In the genomic region with DNA sequence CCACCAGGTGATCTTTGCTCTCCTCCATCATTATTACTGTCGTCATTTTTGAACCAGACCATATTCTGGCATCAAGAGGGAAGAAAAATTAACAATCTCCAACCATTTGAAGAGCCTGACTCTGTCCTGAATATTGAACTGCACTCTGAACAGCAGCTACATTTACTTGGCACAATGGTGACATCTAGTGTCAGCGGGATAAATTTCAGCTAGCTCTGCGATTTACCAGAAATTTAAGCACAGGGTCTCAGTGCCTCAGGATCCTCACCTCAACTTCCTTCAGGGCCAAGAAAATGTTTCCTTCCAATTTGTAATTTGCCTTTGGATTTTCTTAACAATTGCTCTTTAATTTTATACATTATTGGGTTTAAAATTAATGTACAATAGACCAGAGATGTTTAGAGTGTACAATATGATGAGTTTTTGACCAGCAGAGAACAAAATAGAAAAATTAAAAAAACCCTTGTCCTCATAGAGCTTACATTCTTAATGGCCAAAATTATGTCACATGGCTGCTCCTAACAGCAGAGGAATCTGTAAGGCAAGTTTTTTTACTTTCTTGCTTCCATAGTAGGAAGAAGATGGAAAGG, we compare ENCODE assay signal across 1 cellular context.
TF ChIP-seq lines count a peak whose summit lies in the region.

No MANE protein-coding gene starts in this region.

TF ChIP-seq in endothelial cell of umbilical vein, 7 proteins besides CTCF, POLR2A, EP300 and RAD21:
- TF ChIP-seq MYC (IDR thresholded peaks at IDR 0.05; ENCODE audit: low read depth, low read length) (no peak), POLR2AphosphoS5 (IDR thresholded peaks at IDR 0.05; ENCODE audit: insufficient read depth, low read depth, low read length) (no peak), GATA2 (IDR thresholded peaks at IDR 0.05; ENCODE audit: insufficient read depth, insufficient read length, low read depth, low read length) (no peak), FOS (IDR thresholded peaks at IDR 0.05; ENCODE audit: borderline replicate concordance, insufficient read depth, low read length) (no peak), JUN (IDR thresholded peaks at IDR 0.05; ENCODE audit: borderline replicate concordance, insufficient read depth, insufficient read length, low read depth) (no peak), EZH2 (IDR thresholded peaks at IDR 0.05; ENCODE audit: borderline replicate concordance, low read depth, low read length, severe bottlenecking) (no peak)
- TF ChIP-seq, protein P1, sequence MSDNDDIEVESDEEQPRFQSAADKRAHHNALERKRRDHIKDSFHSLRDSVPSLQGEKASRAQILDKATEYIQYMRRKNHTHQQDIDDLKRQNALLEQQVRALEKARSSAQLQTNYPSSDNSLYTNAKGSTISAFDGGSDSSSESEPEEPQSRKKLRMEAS (IDR thresholded peaks at IDR 0.05; ENCODE audit: insufficient read depth, insufficient read length) = no peak
